ENCODE assay signal across 20 cellular contexts in the genomic region with DNA sequence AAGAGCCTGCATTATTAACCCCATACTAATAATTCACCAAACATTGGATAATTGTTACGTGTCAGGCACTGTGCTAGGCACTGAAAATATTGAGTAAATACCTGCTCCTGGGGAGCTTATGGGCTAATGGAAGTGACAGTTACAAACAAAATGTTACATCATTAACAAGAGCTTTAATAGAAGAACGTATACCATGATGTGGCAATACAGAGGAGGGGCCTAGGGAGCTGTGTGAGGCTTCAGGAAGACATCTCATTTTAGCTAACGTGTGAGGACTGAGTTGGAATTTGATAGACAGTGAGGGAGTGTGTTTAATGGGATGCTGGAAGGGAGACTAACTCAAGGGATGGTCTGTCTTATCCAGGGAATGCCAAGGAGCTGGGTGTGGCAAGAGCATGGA.
"Had no signal": no experiment of that assay in that cellular context is flagged by ENCODE, and none has a peak within 500 bp of the region (broad histone marks: within the 10 kb centered on the region; RNA-seq: fewer than 3 reads in every experiment).

No MANE protein-coding gene starts in this region.

- H3K9me3 Mint-ChIP-seq: effector memory CD8-positive, alpha-beta T cell; neural crest cell; stimulated activated naive B cell treated with anti-CD40 and anti-IgM and Interleukin-4, amounts not matched to agents 10 μg/mL and 1 μg/mL and 100 μg/mL, for 72 hours had no signal

- H3K9me3 ChIP-seq: gastrocnemius medialis, psoas muscle, right lobe of liver had no signal

- H3K4me3 Mint-ChIP-seq: effector memory CD8-positive, alpha-beta T cell; naive thymus-derived CD4-positive, alpha-beta T cell; neural crest cell; stimulated activated naive B cell treated with anti-CD40 and anti-IgM and Interleukin-4, amounts not matched to agents 10 μg/mL and 1 μg/mL and 100 μg/mL, for 72 hours; stimulated activated naive CD8-positive, alpha-beta T cell treated with anti-CD3 and anti-CD28 coated beads, Interleukin-15, amount 100 ng/mL, for 72 hours had no signal

- H3K27me3 ChIP-seq: esophagus muscularis mucosa, gastrocnemius medialis, right lobe of liver had no signal

- H3K4me1 ChIP-seq: gastrocnemius medialis, parathyroid adenoma, psoas muscle, right lobe of liver had no signal

- H2AFZ ChIP-seq: parathyroid adenoma had no signal

- H3K27ac Mint-ChIP-seq: stimulated activated naive B cell treated with anti-CD40 and anti-IgM and Interleukin-4, amounts not matched to agents 10 μg/mL and 1 μg/mL and 100 μg/mL, for 72 hours had no signal

- H3K4me1 Mint-ChIP-seq: stimulated activated naive B cell treated with anti-CD40 and anti-IgM and Interleukin-4, amounts not matched to agents 10 μg/mL and 1 μg/mL and 100 μg/mL, for 72 hours had no signal

- H3K27me3 Mint-ChIP-seq: effector memory CD8-positive, alpha-beta T cell; stimulated activated naive CD8-positive, alpha-beta T cell treated with anti-CD3 and anti-CD28 coated beads, Interleukin-15, amount 100 ng/mL, for 72 hours had no signal

- H3K9ac ChIP-seq: parathyroid adenoma had no signal

- DNase-seq: effector memory CD8-positive, alpha-beta T cell; gastrocnemius medialis; islet precursor cell; mammary epithelial cell; naive thymus-derived CD4-positive, alpha-beta T cell; occipital lobe; psoas muscle; retina; right lobe of liver; stimulated activated CD4-positive, alpha-beta T cell treated with anti-CD3 and anti-CD28 coated beads, Interleukin-2, amount 100 ng/mL, for 24 hours; stimulated activated CD4-positive, alpha-beta T cell treated with anti-CD3 and anti-CD28 coated beads, Interleukin-4, amount 100 ng/mL, for 4 hours; stimulated activated naive B cell treated with anti-CD40 and anti-IgM and Interleukin-4, amounts not matched to agents 10 μg/mL and 1 μg/mL and 100 μg/mL, for 72 hours; stimulated activated naive CD8-positive, alpha-beta T cell treated with anti-CD3 and anti-CD28 coated beads, Interleukin-15, amount 100 ng/mL, for 72 hours; substantia nigra; trophoblast cell had no signal

- ATAC-seq: effector memory CD8-positive, alpha-beta T cell; gastrocnemius medialis; left lobe of liver; naive thymus-derived CD4-positive, alpha-beta T cell; psoas muscle; right lobe of liver; stimulated activated naive B cell treated with anti-CD40 and anti-IgM and Interleukin-4, amounts not matched to agents 10 μg/mL and 1 μg/mL and 100 μg/mL, for 72 hours; stimulated activated naive CD8-positive, alpha-beta T cell treated with anti-CD3 and anti-CD28 coated beads, Interleukin-15, amount 100 ng/mL, for 72 hours had no signal

- H3K36me3 ChIP-seq: esophagus muscularis mucosa, gastrocnemius medialis, right lobe of liver had no signal

- H3K4me3 ChIP-seq: esophagus muscularis mucosa, gastrocnemius medialis, psoas muscle, right lobe of liver had no signal

- H3K27ac ChIP-seq: epithelial cell of prostate, esophagus muscularis mucosa, gastrocnemius medialis, parathyroid adenoma, psoas muscle, right lobe of liver had no signal

- H3K79me2 ChIP-seq: parathyroid adenoma had no signal
